In the genomic region with DNA sequence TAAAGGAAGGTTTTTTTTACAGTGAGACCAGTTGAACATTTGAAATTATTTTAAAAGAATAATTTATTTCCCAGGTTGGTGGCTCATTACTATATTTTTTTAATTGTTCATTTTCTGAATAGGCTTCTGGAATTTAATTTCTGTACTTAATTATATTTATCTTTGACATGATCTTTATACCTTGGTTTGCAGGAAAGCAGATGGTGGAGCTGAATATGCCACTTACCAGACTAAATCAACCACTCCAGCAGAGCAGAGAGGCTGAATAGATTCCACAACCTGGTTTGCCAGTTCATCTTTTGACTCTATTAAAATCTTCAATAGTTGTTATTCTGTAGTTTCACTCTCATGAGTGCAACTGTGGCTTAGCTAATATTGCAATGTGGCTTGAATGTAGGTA, we compare ENCODE assay signal across 23 cellular contexts. TPM values are rescaled to one million over a fixed set of nuclear protein-coding genes. Genes with fewer than 3 reads are reported as not detected.
A peak's percentile ranks its signal among the peaks of the same experiment; 100 is the strongest.
DNase-seq lines count a peak whose midpoint lies in the region; ATAC-seq, FAIRE-seq and TF ChIP-seq lines count a peak whose summit lies in the region.
"Had no signal": no experiment of that assay in that cellular context is flagged by ENCODE, and none has a peak within 500 bp of the region (broad histone marks: within the 10 kb centered on the region; RNA-seq: fewer than 3 reads in every experiment).

No MANE protein-coding gene starts in this region.

- H3K9ac ChIP-seq in colonic mucosa (ENCODE audit: low read depth in 2 of 2, low read length in 2 of 2) = no peak overlapping the region
- H3K9ac ChIP-seq: GM23248, SK-N-SH had no signal

- POLR2A ChIA-PET in CD8-positive, alpha-beta memory T cell (lab: Charles Lee) = no interaction called here

- no peaks in the 10 kb centered on the region for H3K9me3 ChIP-seq in CD8-positive, alpha-beta memory T cell (ENCODE audit: low read length)
- H3K9me3 ChIP-seq in gastrocnemius medialis (no peaks in the 10 kb centered on the region), psoas muscle (no peaks in the 10 kb centered on the region), colonic mucosa (no peaks in the 10 kb centered on the region)
- H3K9me3 ChIP-seq: A549, Caco-2, HAP-1, SK-N-SH had no signal

- intact Hi-C loops in gastrocnemius medialis (cut with DNase I; ENCODE audit: low total_unique reads) (loop anchor here (10.0 kb wide), 1 partner anchor 89 kb away; no protein-coding TSS in a partner anchor), psoas muscle (cut with DNase I) (loop anchor here in 1 of 2 donors (10.0 kb wide), 1 partner anchor 139 kb away; no protein-coding TSS in a partner anchor), colonic mucosa (cut with DNase I) (no loop called here)

- H3K36me3 ChIP-seq in CD8-positive, alpha-beta memory T cell (ENCODE audit: insufficient read depth, low read length) = peaks cover 13% of the 10 kb centered on the region
- H3K36me3 ChIP-seq in gastrocnemius medialis (no peaks in the 10 kb centered on the region), psoas muscle (ENCODE audit: insufficient read depth in 1 of 2, low read depth in 1 of 2) (peaks cover 3 to 22% of the 10 kb centered on the region in 2 donors), colonic mucosa (no peaks in the 10 kb centered on the region)

- H3K4me1 Mint-ChIP-seq in activated T-cell treated with anti-CD3 and anti-CD28 coated beads, Interleukin-2, amount 50 U/mL, for 24 hours (ENCODE audit: low read depth) = peaks cover 16% of the 10 kb centered on the region
- peaks cover 19% of the 10 kb centered on the region for H3K4me1 Mint-ChIP-seq in activated T-cell treated with anti-CD3 and anti-CD28 coated beads, Interleukin-2, amount 50 U/mL, for 4 hours (ENCODE audit: low read depth)
- peaks cover 11 to 14% (median 13%) of the 10 kb centered on the region in 3 donors for H3K4me1 Mint-ChIP-seq in CD8-positive, alpha-beta memory T cell

- no peak overlapping the region for H3K4me3 ChIP-seq in CD8-positive, alpha-beta memory T cell (ENCODE audit: low read length)
- H3K4me3 ChIP-seq in gastrocnemius medialis (peak overlapping the region in 1 of 4 donors; percentile 27), psoas muscle (no peak overlapping the region), colonic mucosa (no peak overlapping the region)
- H3K4me3 ChIP-seq: A549, GM23248, HAP-1 had no signal

- no peaks in the 10 kb centered on the region for H3K27me3 Mint-ChIP-seq in activated T-cell treated with anti-CD3 and anti-CD28 coated beads, Interleukin-2, amount 50 U/mL, for 24 hours
- H3K27me3 Mint-ChIP-seq in activated T-cell treated with anti-CD3 and anti-CD28 coated beads, Interleukin-2, amount 50 U/mL, for 4 hours (ENCODE audit: low read depth) = no peaks in the 10 kb centered on the region
- no peaks in the 10 kb centered on the region for H3K27me3 Mint-ChIP-seq in CD8-positive, alpha-beta memory T cell
- H3K27me3 Mint-ChIP-seq: B cell, IgD-negative memory B cell had no signal

- H3K4me1 ChIP-seq in CD8-positive, alpha-beta memory T cell (ENCODE audit: insufficient read depth, low read length) = peaks cover 11% of the 10 kb centered on the region
- H3K4me1 ChIP-seq in gastrocnemius medialis (peaks cover 12 to 60% of the 10 kb centered on the region in 2 donors), psoas muscle (peaks cover 18% of the 10 kb centered on the region), colonic mucosa (no peaks in the 10 kb centered on the region)

- peak overlapping the region; percentile 34 for H3K27ac Mint-ChIP-seq in activated T-cell treated with anti-CD3 and anti-CD28 coated beads, Interleukin-2, amount 50 U/mL, for 24 hours
- H3K27ac Mint-ChIP-seq in CD8-positive, alpha-beta memory T cell = peak overlapping the region in 5 of 8 donors; percentile 36 to 60 (median 41)
- H3K27ac Mint-ChIP-seq: B cell had no signal

- H3K27me3 ChIP-seq in CD8-positive, alpha-beta memory T cell (ENCODE audit: insufficient read depth, low read length, poor library complexity, severe bottlenecking) = no peaks in the 10 kb centered on the region
- H3K27me3 ChIP-seq in gastrocnemius medialis (no peaks in the 10 kb centered on the region), psoas muscle (ENCODE audit: insufficient read depth in 3 of 3, low read length in 2 of 3) (no peaks in the 10 kb centered on the region), colonic mucosa (no peaks in the 10 kb centered on the region)

- no peak for DNase-seq in activated T-cell treated with anti-CD3 and anti-CD28 coated beads, Interleukin-2, amount 50 U/mL, for 24 hours
- no peak for DNase-seq in activated T-cell treated with anti-CD3 and anti-CD28 coated beads, Interleukin-2, amount 50 U/mL, for 4 hours
- no peak for DNase-seq in CD8-positive, alpha-beta memory T cell
- DNase-seq in gastrocnemius medialis (no peak), psoas muscle (no peak), colonic mucosa (no peak)
- DNase-seq: Caco-2; DMS153; GM23248; Karpas-422; NCI-H1436; NCI-H187 treated with DMSO at 0.1 percent for 48 hours; NCI-H748 treated with DMSO at 0.1 percent for 48 hours; NK-92 treated with Interleukin-12 subunit alpha and Interleukin-12 subunit beta, amount 100 ng/mL, for 24 hours; SHP77 treated with DMSO at 0.1 percent for 48 hours; SK-N-SH had no signal

- H3K4me3 Mint-ChIP-seq in activated T-cell treated with anti-CD3 and anti-CD28 coated beads, Interleukin-2, amount 50 U/mL, for 24 hours = no peak overlapping the region
- no peak overlapping the region for H3K4me3 Mint-ChIP-seq in activated T-cell treated with anti-CD3 and anti-CD28 coated beads, Interleukin-2, amount 50 U/mL, for 4 hours
- no peak overlapping the region for H3K4me3 Mint-ChIP-seq in CD8-positive, alpha-beta memory T cell
- H3K4me3 Mint-ChIP-seq: B cell, IgD-negative memory B cell had no signal

- peaks cover 67% of the 10 kb centered on the region for H3K36me3 Mint-ChIP-seq in activated T-cell treated with anti-CD3 and anti-CD28 coated beads, Interleukin-2, amount 50 U/mL, for 24 hours (ENCODE audit: low read depth)
- H3K36me3 Mint-ChIP-seq in activated T-cell treated with anti-CD3 and anti-CD28 coated beads, Interleukin-2, amount 50 U/mL, for 4 hours (ENCODE audit: insufficient read depth) = peaks cover 7% of the 10 kb centered on the region
- peaks cover 0 to 54% (median 8%) of the 10 kb centered on the region in 3 donors for H3K36me3 Mint-ChIP-seq in CD8-positive, alpha-beta memory T cell

- peak; percentile 51 for FAIRE-seq in TTC549 (lab: Jason Lieb, UNC)
- FAIRE-seq: A549, GM12891 had no signal

- H3K27ac ChIP-seq in CD8-positive, alpha-beta memory T cell (ENCODE audit: low read depth, low read length) = no peak overlapping the region
- H3K27ac ChIP-seq in gastrocnemius medialis (peak overlapping the region; percentile 45 to 100 (median 84)), psoas muscle (no peak overlapping the region), colonic mucosa (no peak overlapping the region)
- H3K27ac ChIP-seq: A549, GM23248, RWPE1 had no signal

- TF ChIP-seq CTCF in gastrocnemius medialis (IDR thresholded peaks at IDR 0.05 in 4 of 5, conservative IDR thresholded peaks at IDR 0.05 in 1 of 5) = no peak
- TF ChIP-seq CTCF in psoas muscle (IDR thresholded peaks at IDR 0.05) = no peak
- no peak for TF ChIP-seq CTCF in colonic mucosa (IDR thresholded peaks at IDR 0.05)

- CTCF ChIA-PET in CD8-positive, alpha-beta memory T cell (lab: Charles Lee) = no interaction called here

- TF ChIP-seq POLR2A in gastrocnemius medialis (IDR thresholded peaks at IDR 0.05) = no peak

- in situ Hi-C loops in gastrocnemius medialis (cut with MboI; ENCODE audit: low sequenced_read_pairs in 4 of 4) = loop anchor here in 1 of 4 donors (25.0 kb wide), 1 partner anchor 731 kb away; a partner anchor contains a TSS

- H3K9me3 Mint-ChIP-seq in activated T-cell treated with anti-CD3 and anti-CD28 coated beads, Interleukin-2, amount 50 U/mL, for 24 hours = no peaks in the 10 kb centered on the region
- no peaks in the 10 kb centered on the region for H3K9me3 Mint-ChIP-seq in activated T-cell treated with anti-CD3 and anti-CD28 coated beads, Interleukin-2, amount 50 U/mL, for 4 hours
- H3K9me3 Mint-ChIP-seq in CD8-positive, alpha-beta memory T cell = no peaks in the 10 kb centered on the region
- H3K9me3 Mint-ChIP-seq: IgD-negative memory B cell had no signal

- no peak for ATAC-seq in activated T-cell treated with anti-CD3 and anti-CD28 coated beads, Interleukin-2, amount 50 U/mL, for 4 hours
- ATAC-seq in gastrocnemius medialis (no peak), psoas muscle (no peak)
- ATAC-seq: A549 had no signal

RNA-seq across cellular contexts. Expression of a gene that starts 41.5 kb away (rescaled TPM):
- total RNA-seq in activated T-cell treated with anti-CD3 and anti-CD28 coated beads, Interleukin-2, amount 50 U/mL, for 4 hours = 10 to 100 TPM; 58.0 to 69.8 (median 63.5) TPM
- 100 to 1,000 TPM in 1 of 2 experiments, 10 to 100 TPM in 1; 86.1 to 102 TPM for total RNA-seq in CD8-positive, alpha-beta memory T cell
- 165 TPM for polyA plus RNA-seq in CD8-positive, alpha-beta memory T cell
- 100 to 1,000 TPM in 2 of 4 donors, 10 to 100 TPM in 2; 42.1 to 101 (median 80.2) TPM for total RNA-seq in gastrocnemius medialis
- 10 to 100 TPM; 43.5 to 55.3 (median 47.4) TPM for total RNA-seq in psoas muscle
- polyA plus RNA-seq in psoas muscle = 10 to 100 TPM; 33.9 to 66.3 (median 34.5) TPM
- total RNA-seq in colonic mucosa = 100 to 1,000 TPM; 148 to 282 TPM

Comparison
In these comparisons a context has a peak if more than half of its experiments do, and no peak if none do; other contexts are left out.
1. H3K27ac ChIP-seq: peak in gastrocnemius medialis (4 of 4); none in CD8-positive, alpha-beta memory T cell (single experiment), psoas muscle (single experiment) and colonic mucosa (single experiment).